In genomic region chr6:80163754-80164187, GRCh38 we compare ENCODE assay signal across 7 cellular contexts. TPM values are rescaled to one million over a fixed set of nuclear protein-coding genes. Genes with fewer than 3 reads are reported as not detected.
DNase-seq lines count a peak whose midpoint lies in the region; ATAC-seq and TF ChIP-seq lines count a peak whose summit lies in the region.

No MANE protein-coding gene starts in this region.

- H3K56ac ChIP-seq in IMR-90 (ENCODE audit: extremely low read depth, insufficient read depth, low read length): no peak overlapping the region

- H3K4me1 ChIP-seq in IMR-90 (ENCODE audit: control insufficient read depth, insufficient read depth, low read length) (peaks cover 3% of the 10 kb centered on the region), rectal smooth muscle tissue (ENCODE audit: control insufficient read depth, insufficient read depth, low read length) (peaks cover 7% of the 10 kb centered on the region), tibial nerve (no peaks in the 10 kb centered on the region), upper lobe of left lung (no peaks in the 10 kb centered on the region)

- no TSS peak for BruUV-seq in IMR-90 (replicated peaks; lab: Mats Ljungman, UMichigan)

- peak overlapping the region; percentile 41 for H2BK120ac ChIP-seq in IMR-90 (ENCODE audit: low read depth, low read length)

- H4K8ac ChIP-seq in IMR-90 (ENCODE audit: low read depth in 2 of 2, low read length in 2 of 2): peak overlapping the region; percentile 24 to 86; a peak in 3 of 4 replicates

- peak overlapping the region; percentile 69 for H2BK5ac ChIP-seq in IMR-90 (ENCODE audit: low read depth, low read length, poor library complexity, severe bottlenecking)

- H3K79me1 ChIP-seq in IMR-90 (ENCODE audit: low read depth in 1 of 2, low read length in 2 of 2): peaks cover 0 to 4% of the 10 kb centered on the region in 2 experiments; a peak in 1 of 4 replicates

- in situ Hi-C loops in IMR-90 (cut with MboI; ENCODE audit: low sequenced_read_pairs): no loop called here

- peak overlapping the region; percentile 61 for H4K5ac ChIP-seq in IMR-90 (ENCODE audit: low read depth, low read length)

- H3K36me3 ChIP-seq in IMR-90 (ENCODE audit: control insufficient read depth, insufficient read depth, low read length) (0 out of 2 replicates have a peak, but pooled peaks cover 3% of the 10 kb centered on the region), rectal smooth muscle tissue (ENCODE audit: control insufficient read depth, insufficient read depth, low read length) (no peaks in the 10 kb centered on the region), tibial nerve (peaks cover 0 to 11% (median 0%) of the 10 kb centered on the region in 3 donors), upper lobe of left lung (no peaks in the 10 kb centered on the region)

- H3K4ac ChIP-seq in IMR-90 (ENCODE audit: low read depth, low read length): peak overlapping the region; percentile 69

- H4K20me1 ChIP-seq in IMR-90 (ENCODE audit: insufficient read depth, low read length): no peaks in the 10 kb centered on the region

- no peak for TF ChIP-seq RAD21 in IMR-90 (IDR thresholded peaks at IDR 0.05; ENCODE audit: low read length)

- POLR2A ChIA-PET in IMR-90 (lab: Charles Lee; ENCODE audit: unreplicated experiment): interaction anchor here (0.6 kb wide), 2 partner anchors 218 to 1602 kb away, joined by 3 to 9 read pairs; no protein-coding TSS in a partner anchor

- no peak for TF ChIP-seq EP300 in tibial nerve (IDR thresholded peaks at IDR 0.05)
- TF ChIP-seq EP300 in upper lobe of left lung (IDR thresholded peaks at IDR 0.05): no peak

- H3K4me2 ChIP-seq in IMR-90 (ENCODE audit: low read depth, low read length): peak overlapping the region; percentile 87; the same call in 1 of the 2 replicates

- H2AFZ ChIP-seq in IMR-90 (replicated peaks; ENCODE audit: low read length, poor library complexity): peak overlapping the region; percentile 0

- TF ChIP-seq POLR2A in GM18505 (IDR thresholded peaks at IDR 0.05; ENCODE audit: borderline replicate concordance, extremely low read depth, insufficient read depth, insufficient read length) (no peak), IMR-90 (IDR thresholded peaks at IDR 0.05; ENCODE audit: low read depth, low read length) (no peak), tibial nerve (IDR thresholded peaks at IDR 0.05) (no peak), upper lobe of left lung (IDR thresholded peaks at IDR 0.05) (no peak)

- H2AK5ac ChIP-seq in IMR-90 (ENCODE audit: low read depth, low read length): peak overlapping the region; percentile 21; the same call in 1 of the 2 replicates

- peak overlapping the region; percentile 66; the same call in 1 of the 2 replicates for H3K18ac ChIP-seq in IMR-90 (ENCODE audit: low read depth, low read length)

- H3K4me3 ChIP-seq in IMR-90 (ENCODE audit: insufficient read depth, low read depth, low read length): no peak overlapping the region
- H3K4me3 ChIP-seq in rectal smooth muscle tissue (ENCODE audit: low read length): no peak overlapping the region
- H3K4me3 ChIP-seq in tibial nerve: no peak overlapping the region
- H3K4me3 ChIP-seq in upper lobe of left lung: no peak overlapping the region

- peak overlapping the region; percentile 67 for H4K91ac ChIP-seq in IMR-90 (ENCODE audit: insufficient read depth, low read depth, low read length)

- no peak overlapping the region for H2AK9ac ChIP-seq in IMR-90 (replicated peaks; ENCODE audit: low read depth, low read length, poor library complexity)

- peak; percentile 84 for ATAC-seq in GM18505 (IDR thresholded peaks at IDR 0.05; ENCODE audit: unreplicated experiment)
- peak; percentile 67 for ATAC-seq in GM21825 (IDR thresholded peaks at IDR 0.05; ENCODE audit: unreplicated experiment)
- ATAC-seq in IMR-90 (ENCODE audit: low read depth): peak; percentile 97
- no peak for ATAC-seq in upper lobe of left lung (ENCODE audit: low FRiP score in 2 of 2)

- peak overlapping the region; percentile 71 for H2BK20ac ChIP-seq in IMR-90 (ENCODE audit: low read depth, low read length)

- peaks cover 3% of the 10 kb centered on the region for H3K9me1 ChIP-seq in IMR-90 (ENCODE audit: insufficient read depth, low read length)

- DNase-seq in IMR-90 (peak; percentile 87), amniotic epithelial cell (ENCODE audit: low read depth) (peak; percentile 85), tibial nerve (ENCODE audit: low spot score in 2 of 2) (no peak), upper lobe of left lung (no peak)

- no peak for TF ChIP-seq CTCF in IMR-90 (conservative IDR thresholded peaks at IDR 0.05; ENCODE audit: low read depth, low read length)
- TF ChIP-seq CTCF in tibial nerve (IDR thresholded peaks at IDR 0.05): no peak
- no peak for TF ChIP-seq CTCF in upper lobe of left lung (IDR thresholded peaks at IDR 0.05)

- intact Hi-C loops in IMR-90 (cut with micrococcal nuclease): no loop called here

- no peaks in the 10 kb centered on the region for H3K27me3 ChIP-seq in IMR-90 (ENCODE audit: control insufficient read depth, insufficient read depth, low read length)
- no peaks in the 10 kb centered on the region for H3K27me3 ChIP-seq in rectal smooth muscle tissue (ENCODE audit: control insufficient read depth, insufficient read depth, low read length)
- no peaks in the 10 kb centered on the region for H3K27me3 ChIP-seq in tibial nerve
- H3K27me3 ChIP-seq in upper lobe of left lung: no peaks in the 10 kb centered on the region

- H2BK15ac ChIP-seq in IMR-90 (ENCODE audit: low read depth, low read length): 0 out of 3 replicates have a peak overlapping the region, but pooled peaks have one; percentile 29

- CTCF ChIA-PET in IMR-90 (lab: Yijun Ruan, JAX): interaction anchor here (1.4 kb wide), 1 partner anchor 17 kb away, joined by 5 read pairs; no protein-coding TSS in a partner anchor

- H3K9ac ChIP-seq in IMR-90 (ENCODE audit: low read depth, low read length) (0 out of 2 replicates have a peak overlapping the region, but pooled peaks have one; percentile 30), rectal smooth muscle tissue (ENCODE audit: low read length) (no peak overlapping the region)

- dilution Hi-C loops in IMR-90 (cut with HindIII; ENCODE audit: low sequenced_read_pairs, unreplicated experiment): no loop called here

- peak overlapping the region; percentile 2; the same call in 1 of the 2 replicates for H3K14ac ChIP-seq in IMR-90 (replicated peaks; ENCODE audit: low read depth, low read length)

- 20% methylated on average over 1 of the region's 3 CpGs; no CpG with 5 or more reads in 1 of the 2 experiments for WGBS in IMR-90 (ENCODE audit: extremely low coverage in 2 of 2, insufficient read length in 1 of 2), 2 experiments
- 78 to 83% methylated on average over 3 of the region's 3 CpGs for WGBS in tibial nerve, 2 donors
- WGBS in upper lobe of left lung, 2 donors: 53 to 62% methylated on average over 3 of the region's 3 CpGs

- H3K9me3 ChIP-seq in IMR-90 (ENCODE audit: control insufficient read depth, insufficient read depth, low read length) (no peaks in the 10 kb centered on the region), tibial nerve (no peaks in the 10 kb centered on the region), upper lobe of left lung (no peaks in the 10 kb centered on the region)

- H3K23ac ChIP-seq in IMR-90 (ENCODE audit: low read depth, low read length): no peak overlapping the region

- H3K27ac ChIP-seq in IMR-90 (ENCODE audit: insufficient read depth, low read length) (peak overlapping the region; percentile 59; the same call in 1 of the 2 replicates), rectal smooth muscle tissue (ENCODE audit: low read depth, low read length) (peak overlapping the region; percentile 30), tibial nerve (no peak overlapping the region), upper lobe of left lung (no peak overlapping the region)

TF ChIP-seq in IMR-90, 13 proteins besides CTCF, POLR2A, EP300 and RAD21:
- TF ChIP-seq FOS (IDR thresholded peaks at IDR 0.05; ENCODE audit: low read depth, low read length) (peak; percentile 76), CEBPB (IDR thresholded peaks at IDR 0.05; ENCODE audit: low read depth, low read length) (peak; percentile 77), RCOR1 (IDR thresholded peaks at IDR 0.05; ENCODE audit: insufficient replicate concordance, low read length) (no peak), MXI1 (IDR thresholded peaks at IDR 0.05; ENCODE audit: borderline replicate concordance, low read depth, low read length) (no peak), CHD1 (IDR thresholded peaks at IDR 0.05; ENCODE audit: low read depth, low read length) (no peak), NFE2L2 (IDR thresholded peaks at IDR 0.05; ENCODE audit: low read depth, low read length) (peak; percentile 1; the same call in 1 of the 2 replicates), MAFK (IDR thresholded peaks at IDR 0.05; ENCODE audit: low read depth, low read length) (peak; percentile 48; the same call in 1 of the 2 replicates)
- TF ChIP-seq, protein P1, sequence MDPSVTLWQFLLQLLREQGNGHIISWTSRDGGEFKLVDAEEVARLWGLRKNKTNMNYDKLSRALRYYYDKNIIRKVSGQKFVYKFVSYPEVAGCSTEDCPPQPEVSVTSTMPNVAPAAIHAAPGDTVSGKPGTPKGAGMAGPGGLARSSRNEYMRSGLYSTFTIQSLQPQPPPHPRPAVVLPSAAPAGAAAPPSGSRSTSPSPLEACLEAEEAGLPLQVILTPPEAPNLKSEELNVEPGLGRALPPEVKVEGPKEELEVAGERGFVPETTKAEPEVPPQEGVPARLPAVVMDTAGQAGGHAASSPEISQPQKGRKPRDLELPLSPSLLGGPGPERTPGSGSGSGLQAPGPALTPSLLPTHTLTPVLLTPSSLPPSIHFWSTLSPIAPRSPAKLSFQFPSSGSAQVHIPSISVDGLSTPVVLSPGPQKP (IDR thresholded peaks at IDR 0.05; ENCODE audit: borderline replicate concordance, low read depth, low read length): no peak
TF ChIP-seq in IMR-90: peak in this region for 4.

RNA-seq across cellular contexts. Expression of gene BCKDHB, which starts 57.3 kb away (rescaled TPM):
- total RNA-seq in IMR-90 (2012; rRNA removed) (11.8 and 16.4 TPM in 2 replicates), tibial nerve (10 to 100 TPM; 13.5 to 28.7 (median 23.4) TPM), upper lobe of left lung (10 to 100 TPM; 12.8 to 26.2 (median 14.5) TPM)
- 8.9 and 11.2 TPM in 2 replicates for polyA plus RNA-seq in IMR-90 (2012; rRNA removed)
- polyA plus RNA-seq in IMR-90 (2012; cell fraction: cytosol; rRNA removed): 7.9 and 17.1 TPM in 2 replicates
- 3.0 and 7.8 TPM in 2 replicates for polyA plus RNA-seq in IMR-90 (2012; cell fraction: nucleus; rRNA removed; ENCODE audit: low replicate concordance)

Comparison
In these comparisons a context has a peak if more than half of its experiments do, and no peak if none do; other contexts are left out.
1. ATAC-seq: peak in GM18505 (single experiment), GM21825 (single experiment) and IMR-90 (single experiment); none in upper lobe of left lung (0 of 2).
2. DNase-seq: peak in IMR-90 (single experiment) and amniotic epithelial cell (single experiment); none in tibial nerve (0 of 2) and upper lobe of left lung (0 of 2).
3. H3K27ac ChIP-seq: peak in IMR-90 (single experiment) and rectal smooth muscle tissue (single experiment); none in tibial nerve (0 of 4) and upper lobe of left lung (0 of 4).